ENCODE assay signal across 1 cellular context in genomic region chr15:90929709-90930019, GRCh38.
TF ChIP-seq lines count a peak whose summit lies in the region.

No MANE protein-coding gene starts in this region.

TF ChIP-seq in SK-N-SH treated with all-trans-retinoic acid at 6 μM for 48 hours, 23 proteins besides CTCF, POLR2A, EP300 and RAD21 (continued from another document):
- TF ChIP-seq BACH2 (CRISPR knock-in tag; IDR thresholded peaks at IDR 0.05; ENCODE audit: borderline replicate concordance), result no peak
